ENCODE assay signal across 1 cellular context in the genomic region with DNA sequence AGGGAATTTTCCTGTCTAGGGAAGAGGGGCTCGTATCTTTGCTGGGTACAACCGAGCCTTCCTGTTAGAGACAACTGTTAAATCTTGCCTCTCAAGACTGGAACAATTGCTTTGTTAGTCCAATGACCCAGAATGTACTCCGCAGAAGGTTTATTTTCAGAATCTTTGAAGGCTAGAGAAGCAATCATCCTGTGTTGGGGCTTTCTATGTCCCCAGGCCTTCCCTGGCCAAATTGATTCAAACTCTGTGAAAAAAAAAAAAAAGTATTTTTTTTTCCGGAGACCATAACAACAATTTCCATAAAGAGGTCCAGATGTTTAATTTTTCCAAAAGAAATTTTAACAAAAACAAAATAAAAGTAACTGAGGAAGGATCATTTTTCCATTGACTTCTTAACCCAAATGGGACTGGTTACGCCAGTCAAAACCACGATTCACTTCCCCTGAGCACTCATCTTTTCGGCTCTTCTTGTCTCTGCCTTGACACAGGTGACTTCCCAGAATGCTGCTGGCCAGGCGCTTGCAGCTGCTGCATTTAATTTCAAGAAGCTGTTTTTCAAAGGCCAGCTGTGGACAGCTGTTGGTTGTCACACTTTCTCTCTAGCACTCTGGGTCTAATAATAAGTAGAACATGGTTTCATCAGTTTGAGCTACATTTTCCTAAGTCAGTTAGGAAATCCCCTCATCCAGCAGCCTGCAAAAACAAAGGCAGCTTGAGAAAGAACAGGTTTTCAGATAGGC.
TF ChIP-seq lines count a peak whose summit lies in the region.

No MANE protein-coding gene starts in this region.

TF ChIP-seq in GM12878, 131 proteins besides CTCF, POLR2A, EP300 and RAD21 (continued from another document):
- TF ChIP-seq, protein P1, sequence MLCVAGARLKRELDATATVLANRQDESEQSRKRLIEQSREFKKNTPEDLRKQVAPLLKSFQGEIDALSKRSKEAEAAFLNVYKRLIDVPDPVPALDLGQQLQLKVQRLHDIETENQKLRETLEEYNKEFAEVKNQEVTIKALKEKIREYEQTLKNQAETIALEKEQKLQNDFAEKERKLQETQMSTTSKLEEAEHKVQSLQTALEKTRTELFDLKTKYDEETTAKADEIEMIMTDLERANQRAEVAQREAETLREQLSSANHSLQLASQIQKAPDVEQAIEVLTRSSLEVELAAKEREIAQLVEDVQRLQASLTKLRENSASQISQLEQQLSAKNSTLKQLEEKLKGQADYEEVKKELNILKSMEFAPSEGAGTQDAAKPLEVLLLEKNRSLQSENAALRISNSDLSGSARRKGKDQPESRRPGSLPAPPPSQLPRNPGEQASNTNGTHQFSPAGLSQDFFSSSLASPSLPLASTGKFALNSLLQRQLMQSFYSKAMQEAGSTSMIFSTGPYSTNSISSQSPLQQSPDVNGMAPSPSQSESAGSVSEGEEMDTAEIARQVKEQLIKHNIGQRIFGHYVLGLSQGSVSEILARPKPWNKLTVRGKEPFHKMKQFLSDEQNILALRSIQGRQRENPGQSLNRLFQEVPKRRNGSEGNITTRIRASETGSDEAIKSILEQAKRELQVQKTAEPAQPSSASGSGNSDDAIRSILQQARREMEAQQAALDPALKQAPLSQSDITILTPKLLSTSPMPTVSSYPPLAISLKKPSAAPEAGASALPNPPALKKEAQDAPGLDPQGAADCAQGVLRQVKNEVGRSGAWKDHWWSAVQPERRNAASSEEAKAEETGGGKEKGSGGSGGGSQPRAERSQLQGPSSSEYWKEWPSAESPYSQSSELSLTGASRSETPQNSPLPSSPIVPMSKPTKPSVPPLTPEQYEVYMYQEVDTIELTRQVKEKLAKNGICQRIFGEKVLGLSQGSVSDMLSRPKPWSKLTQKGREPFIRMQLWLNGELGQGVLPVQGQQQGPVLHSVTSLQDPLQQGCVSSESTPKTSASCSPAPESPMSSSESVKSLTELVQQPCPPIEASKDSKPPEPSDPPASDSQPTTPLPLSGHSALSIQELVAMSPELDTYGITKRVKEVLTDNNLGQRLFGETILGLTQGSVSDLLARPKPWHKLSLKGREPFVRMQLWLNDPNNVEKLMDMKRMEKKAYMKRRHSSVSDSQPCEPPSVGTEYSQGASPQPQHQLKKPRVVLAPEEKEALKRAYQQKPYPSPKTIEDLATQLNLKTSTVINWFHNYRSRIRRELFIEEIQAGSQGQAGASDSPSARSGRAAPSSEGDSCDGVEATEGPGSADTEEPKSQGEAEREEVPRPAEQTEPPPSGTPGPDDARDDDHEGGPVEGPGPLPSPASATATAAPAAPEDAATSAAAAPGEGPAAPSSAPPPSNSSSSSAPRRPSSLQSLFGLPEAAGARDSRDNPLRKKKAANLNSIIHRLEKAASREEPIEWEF (IDR thresholded peaks at IDR 0.05; ENCODE audit: insufficient replicate concordance, low read depth, low read length) = peak; percentile 40
- TF ChIP-seq NRF1 (conservative IDR thresholded peaks at IDR 0.05; ENCODE audit: low read depth, low read length) = no peak
- TF ChIP-seq, protein P2, sequence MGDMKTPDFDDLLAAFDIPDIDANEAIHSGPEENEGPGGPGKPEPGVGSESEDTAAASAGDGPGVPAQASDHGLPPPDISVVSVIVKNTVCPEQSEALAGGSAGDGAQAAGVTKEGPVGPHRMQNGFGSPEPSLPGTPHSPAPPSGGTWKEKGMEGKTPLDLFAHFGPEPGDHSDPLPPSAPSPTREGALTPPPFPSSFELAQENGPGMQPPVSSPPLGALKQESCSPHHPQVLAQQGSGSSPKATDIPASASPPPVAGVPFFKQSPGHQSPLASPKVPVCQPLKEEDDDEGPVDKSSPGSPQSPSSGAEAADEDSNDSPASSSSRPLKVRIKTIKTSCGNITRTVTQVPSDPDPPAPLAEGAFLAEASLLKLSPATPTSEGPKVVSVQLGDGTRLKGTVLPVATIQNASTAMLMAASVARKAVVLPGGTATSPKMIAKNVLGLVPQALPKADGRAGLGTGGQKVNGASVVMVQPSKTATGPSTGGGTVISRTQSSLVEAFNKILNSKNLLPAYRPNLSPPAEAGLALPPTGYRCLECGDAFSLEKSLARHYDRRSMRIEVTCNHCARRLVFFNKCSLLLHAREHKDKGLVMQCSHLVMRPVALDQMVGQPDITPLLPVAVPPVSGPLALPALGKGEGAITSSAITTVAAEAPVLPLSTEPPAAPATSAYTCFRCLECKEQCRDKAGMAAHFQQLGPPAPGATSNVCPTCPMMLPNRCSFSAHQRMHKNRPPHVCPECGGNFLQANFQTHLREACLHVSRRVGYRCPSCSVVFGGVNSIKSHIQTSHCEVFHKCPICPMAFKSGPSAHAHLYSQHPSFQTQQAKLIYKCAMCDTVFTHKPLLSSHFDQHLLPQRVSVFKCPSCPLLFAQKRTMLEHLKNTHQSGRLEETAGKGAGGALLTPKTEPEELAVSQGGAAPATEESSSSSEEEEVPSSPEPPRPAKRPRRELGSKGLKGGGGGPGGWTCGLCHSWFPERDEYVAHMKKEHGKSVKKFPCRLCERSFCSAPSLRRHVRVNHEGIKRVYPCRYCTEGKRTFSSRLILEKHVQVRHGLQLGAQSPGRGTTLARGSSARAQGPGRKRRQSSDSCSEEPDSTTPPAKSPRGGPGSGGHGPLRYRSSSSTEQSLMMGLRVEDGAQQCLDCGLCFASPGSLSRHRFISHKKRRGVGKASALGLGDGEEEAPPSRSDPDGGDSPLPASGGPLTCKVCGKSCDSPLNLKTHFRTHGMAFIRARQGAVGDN (IDR thresholded peaks at IDR 0.05) = peak; percentile 44; the same call in 1 of the 2 replicates
- no peak for TF ChIP-seq SMC3 (IDR thresholded peaks at IDR 0.05; ENCODE audit: borderline replicate concordance, low read length)
- TF ChIP-seq MYC (IDR thresholded peaks at IDR 0.05; ENCODE audit: insufficient read depth, insufficient read length, insufficient replicate concordance, low read length, severe bottlenecking) = no peak
- no peak for TF ChIP-seq FOS (IDR thresholded peaks at IDR 0.05; ENCODE audit: borderline replicate concordance, extremely low read depth, insufficient read length)
- TF ChIP-seq MTA2 (IDR thresholded peaks at IDR 0.05; ENCODE audit: low read depth) = 0 out of 2 replicates have a peak, but pooled peaks have one; percentile 20
- TF ChIP-seq RUNX3 (IDR thresholded peaks at IDR 0.05; ENCODE audit: low read length) = peak; percentile 80
- no peak; a peak in 1 of 4 replicates for TF ChIP-seq CEBPB (IDR thresholded peaks at IDR 0.05; ENCODE audit: borderline replicate concordance in 1 of 2, low read depth in 2 of 2, low read length in 2 of 2)
- TF ChIP-seq TCF12 (IDR thresholded peaks at IDR 0.05; ENCODE audit: low read depth, low read length) = peak; percentile 99
- TF ChIP-seq ZNF622 (IDR thresholded peaks at IDR 0.05) = no peak
- no peak for TF ChIP-seq SREBF1 (IDR thresholded peaks at IDR 0.05; ENCODE audit: low read length)
- peak; percentile 56 for TF ChIP-seq SPI1 (IDR thresholded peaks at IDR 0.05; ENCODE audit: borderline replicate concordance, insufficient read depth, low read depth, low read length)
- no peak for TF ChIP-seq ZBED1 (IDR thresholded peaks at IDR 0.05; ENCODE audit: borderline replicate concordance)
- TF ChIP-seq ETV6 (conservative IDR thresholded peaks at IDR 0.05 in 1 of 2, IDR thresholded peaks at IDR 0.05 in 1 of 2; ENCODE audit: borderline replicate concordance in 1 of 2, low read depth in 1 of 2) = peak in 1 of 2 experiments; percentile 47; a peak in 1 of 4 replicates
- TF ChIP-seq MYB (IDR thresholded peaks at IDR 0.05; ENCODE audit: borderline replicate concordance, low read depth, low read length) = peak; percentile 69; the same call in 1 of the 2 replicates
- peak; percentile 60; the same call in 1 of the 2 replicates for TF ChIP-seq PAX5 (IDR thresholded peaks at IDR 0.05; ENCODE audit: borderline replicate concordance, low read depth, low read length)
- 0 out of 2 replicates have a peak, but pooled peaks have one; percentile 14 for TF ChIP-seq YY1 (IDR thresholded peaks at IDR 0.05; ENCODE audit: low read depth, low read length)
- no peak for TF ChIP-seq HDAC6 (IDR thresholded peaks at IDR 0.05; ENCODE audit: unreplicated experiment)
- peak; percentile 77 for TF ChIP-seq FOXM1 (IDR thresholded peaks at IDR 0.05; ENCODE audit: low read depth, low read length)
- TF ChIP-seq IKZF2 (IDR thresholded peaks at IDR 0.05) = peak; percentile 35 to 38; a peak in 3 of 4 replicates
- TF ChIP-seq, protein P3, sequence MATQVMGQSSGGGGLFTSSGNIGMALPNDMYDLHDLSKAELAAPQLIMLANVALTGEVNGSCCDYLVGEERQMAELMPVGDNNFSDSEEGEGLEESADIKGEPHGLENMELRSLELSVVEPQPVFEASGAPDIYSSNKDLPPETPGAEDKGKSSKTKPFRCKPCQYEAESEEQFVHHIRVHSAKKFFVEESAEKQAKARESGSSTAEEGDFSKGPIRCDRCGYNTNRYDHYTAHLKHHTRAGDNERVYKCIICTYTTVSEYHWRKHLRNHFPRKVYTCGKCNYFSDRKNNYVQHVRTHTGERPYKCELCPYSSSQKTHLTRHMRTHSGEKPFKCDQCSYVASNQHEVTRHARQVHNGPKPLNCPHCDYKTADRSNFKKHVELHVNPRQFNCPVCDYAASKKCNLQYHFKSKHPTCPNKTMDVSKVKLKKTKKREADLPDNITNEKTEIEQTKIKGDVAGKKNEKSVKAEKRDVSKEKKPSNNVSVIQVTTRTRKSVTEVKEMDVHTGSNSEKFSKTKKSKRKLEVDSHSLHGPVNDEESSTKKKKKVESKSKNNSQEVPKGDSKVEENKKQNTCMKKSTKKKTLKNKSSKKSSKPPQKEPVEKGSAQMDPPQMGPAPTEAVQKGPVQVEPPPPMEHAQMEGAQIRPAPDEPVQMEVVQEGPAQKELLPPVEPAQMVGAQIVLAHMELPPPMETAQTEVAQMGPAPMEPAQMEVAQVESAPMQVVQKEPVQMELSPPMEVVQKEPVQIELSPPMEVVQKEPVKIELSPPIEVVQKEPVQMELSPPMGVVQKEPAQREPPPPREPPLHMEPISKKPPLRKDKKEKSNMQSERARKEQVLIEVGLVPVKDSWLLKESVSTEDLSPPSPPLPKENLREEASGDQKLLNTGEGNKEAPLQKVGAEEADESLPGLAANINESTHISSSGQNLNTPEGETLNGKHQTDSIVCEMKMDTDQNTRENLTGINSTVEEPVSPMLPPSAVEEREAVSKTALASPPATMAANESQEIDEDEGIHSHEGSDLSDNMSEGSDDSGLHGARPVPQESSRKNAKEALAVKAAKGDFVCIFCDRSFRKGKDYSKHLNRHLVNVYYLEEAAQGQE (IDR thresholded peaks at IDR 0.05; ENCODE audit: low read depth, low read length) = no peak
- TF ChIP-seq JUNB (IDR thresholded peaks at IDR 0.05) = peak; percentile 13; the same call in 1 of the 2 replicates
- TF ChIP-seq CREB1 (IDR thresholded peaks at IDR 0.05; ENCODE audit: low read depth) = 0 out of 2 replicates have a peak, but pooled peaks have one; percentile 7
- peak; percentile 81 for TF ChIP-seq NFIC (IDR thresholded peaks at IDR 0.05; ENCODE audit: low read depth, low read length)
- 0 out of 2 replicates have a peak, but pooled peaks have one; percentile 41 for TF ChIP-seq BCL11A (IDR thresholded peaks at IDR 0.05; ENCODE audit: low read depth, low read length)
- TF ChIP-seq MEF2A (IDR thresholded peaks at IDR 0.05; ENCODE audit: insufficient read depth, low read depth, low read length) = 0 out of 2 replicates have a peak, but pooled peaks have one; percentile 63
- no peak for TF ChIP-seq CHD4 (IDR thresholded peaks at IDR 0.05)
